26 cellular contexts compared by ENCODE assay signal in genomic region chr14:56056031-56056430, GRCh38.
"Had no signal": no experiment of that assay in that cellular context is flagged by ENCODE, and none has a peak within 500 bp of the region (broad histone marks: within the 10 kb centered on the region; RNA-seq: fewer than 3 reads in every experiment).

No MANE protein-coding gene starts in this region.

- ATAC-seq: K562, Panc1 had no signal

- H3K27me3 ChIP-seq: adrenal gland, brain microvascular endothelial cell, SJCRH30 had no signal

- H3K27ac ChIP-seq: adrenal gland, brain microvascular endothelial cell, SJCRH30, SK-N-MC, WERI-Rb-1 had no signal

- H3K9me3 ChIP-seq: adrenal gland, SJCRH30 had no signal

- H3K36me3 ChIP-seq: adrenal gland, brain microvascular endothelial cell, SJCRH30, WERI-Rb-1 had no signal

- FAIRE-seq: K562 had no signal

- H3K4me3 ChIP-seq: adrenal gland, K562, SJCRH30, SK-N-MC had no signal

- DNase-seq: activated CD4-positive, alpha-beta memory T cell treated with anti-CD3 and anti-CD28 coated beads, Interleukin-2, amount 10 ng/mL, durations not matched to agents 7 days and 5 days; activated CD4-positive, alpha-beta T cell treated with anti-CD3 and anti-CD28 coated beads for 1 hour; activated CD4-positive, alpha-beta T cell treated with anti-CD3 and anti-CD28 coated beads for 48 hours; activated CD4-positive, CD25-positive, alpha-beta regulatory T cell; activated gamma-delta T cell; activated naive CD4-positive, alpha-beta T cell treated with Interleukin-2 at 50 U/mL for 16 hours; activated T-cell treated with anti-CD3 and anti-CD28 coated beads, Interleukin-2, amount 50 U/mL, for 24 hours; adrenal gland; brain microvascular endothelial cell; Karpas-422; NCI-H1048; NCI-H1105 treated with DMSO at 0.1 percent for 48 hours; NCI-H1436; NCI-H1694; NCI-H1930; NCI-H2081 treated with DMSO at 0.1 percent for 48 hours; NCI-H226; NCI-H446 treated with DMSO at 0.1 percent for 48 hours; NCI-H524; SHP77; SJCRH30; T1000; WERI-Rb-1 had no signal

- H3K4me1 ChIP-seq: adrenal gland, SJCRH30 had no signal
